Comparison of ENCODE assay signal across 9 cellular contexts in the genomic region with DNA sequence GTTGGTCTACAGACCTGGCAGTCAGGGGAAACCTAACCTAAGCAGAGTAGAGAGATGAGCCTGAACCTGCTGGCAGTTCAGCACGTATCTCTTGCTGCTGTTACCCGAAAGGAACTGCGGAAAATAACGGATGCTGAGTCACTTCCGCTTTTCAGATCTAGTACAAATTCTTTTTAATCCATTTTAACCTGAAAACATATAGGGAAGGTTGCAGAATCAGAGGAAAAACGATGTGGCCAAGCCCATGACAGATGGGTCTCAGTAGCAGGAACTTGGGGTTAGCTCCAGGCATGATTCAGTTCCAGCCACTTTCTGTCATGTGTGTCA.
DNase-seq lines count a peak whose midpoint lies in the region; ATAC-seq, FAIRE-seq and TF ChIP-seq lines count a peak whose summit lies in the region.
"Had no signal": no experiment of that assay in that cellular context is flagged by ENCODE, and none has a peak within 500 bp of the region (broad histone marks: within the 10 kb centered on the region; RNA-seq: fewer than 3 reads in every experiment).

No MANE protein-coding gene starts in this region.

- H3K27ac ChIP-seq in GM23338 (ENCODE audit: low read depth) = no peak overlapping the region
- H3K27ac ChIP-seq in thyroid gland = no peak overlapping the region
- H3K27ac ChIP-seq in pancreas = no peak overlapping the region
- no peak overlapping the region for H3K27ac ChIP-seq in transverse colon

- peak overlapping the region; percentile 87; the same call in 1 of the 2 replicates for H2AFZ ChIP-seq in GM23338

- H3K9me3 Mint-ChIP-seq in GM23338 = no peaks in the 10 kb centered on the region; the same call in 1 of the 3 replicates

- no peak for TF ChIP-seq CTCF in GM23338 (conservative IDR thresholded peaks at IDR 0.05; ENCODE audit: low read depth in 2 of 2)
- no peak for TF ChIP-seq CTCF in thyroid gland (IDR thresholded peaks at IDR 0.05)
- no peak for TF ChIP-seq CTCF in pancreas (IDR thresholded peaks at IDR 0.05)
- TF ChIP-seq CTCF in transverse colon (IDR thresholded peaks at IDR 0.05) = no peak

- H3K4me1 ChIP-seq in GM23338 (ENCODE audit: insufficient read depth) = no peaks in the 10 kb centered on the region
- H3K4me1 ChIP-seq in thyroid gland = no peaks in the 10 kb centered on the region
- H3K4me1 ChIP-seq in pancreas = no peaks in the 10 kb centered on the region
- no peaks in the 10 kb centered on the region for H3K4me1 ChIP-seq in transverse colon

- TF ChIP-seq EP300 in transverse colon (IDR thresholded peaks at IDR 0.05; ENCODE audit: low read depth) = no peak

- H3K79me2 ChIP-seq in GM23338 (replicated peaks; ENCODE audit: insufficient read depth) = no peaks in the 10 kb centered on the region

- H3K36me3 Mint-ChIP-seq in GM23338 (ENCODE audit: low read depth) = no peaks in the 10 kb centered on the region; the same call in 2 of the 3 replicates

- no peaks in the 10 kb centered on the region for H4K20me1 ChIP-seq in GM23338 (replicated peaks; ENCODE audit: insufficient read depth)

- H3K27me3 Mint-ChIP-seq in GM23338 (ENCODE audit: insufficient read depth, low read depth, poor library complexity) = no peaks in the 10 kb centered on the region

- no peak overlapping the region for H3K4me2 ChIP-seq in GM23338

- no peaks in the 10 kb centered on the region for H3K4me1 Mint-ChIP-seq in GM23338

- no peaks in the 10 kb centered on the region for H3F3A ChIP-seq in GM23338 (replicated peaks; ENCODE audit: low read depth)

- intact Hi-C loops in thyroid gland (cut with DNase I) (loop anchor here (10.0 kb wide), 1 partner anchor 65 kb away; no protein-coding TSS in a partner anchor), pancreas (cut with DNase I) (no loop called here), transverse colon (cut with DNase I; ENCODE audit: low total_unique reads) (no loop called here), posterior cingulate gyrus (cut with DNase I) (no loop called here)

- H3K9me3 ChIP-seq in thyroid gland (no peaks in the 10 kb centered on the region), pancreas (no peaks in the 10 kb centered on the region), transverse colon (no peaks in the 10 kb centered on the region)

- no peak overlapping the region for H3K4me3 Mint-ChIP-seq in GM23338

- ATAC-seq in GM23338 (no peak), pancreas (no peak)

- H3K4me3 ChIP-seq in GM23338 (no peak overlapping the region), thyroid gland (replicated peaks in 1 of 3) (no peak overlapping the region), pancreas (no peak overlapping the region), transverse colon (no peak overlapping the region)

- H3K27ac Mint-ChIP-seq in GM23338 = peak overlapping the region; percentile 32; the same call in 1 of the 2 replicates

- H3K36me3 ChIP-seq in GM23338 (ENCODE audit: insufficient read depth) (no peaks in the 10 kb centered on the region), thyroid gland (no peaks in the 10 kb centered on the region), pancreas (no peaks in the 10 kb centered on the region), transverse colon (no peaks in the 10 kb centered on the region)

- peak; percentile 19 for DNase-seq in Daoy (ENCODE audit: low read depth)
- no peak for DNase-seq in GM23338 (ENCODE audit: low spot score)
- DNase-seq in activated CD4-positive, CD25-positive, alpha-beta regulatory T cell treated with anti-CD3 and anti-CD28 coated beads, Interleukin-2, amount 50 U/mL, for 72 hours = peak; percentile 34
- peak; percentile 84 to 88 for DNase-seq in lung microvascular endothelial cell (ENCODE audit: low read depth in 2 of 2)
- no peak for DNase-seq in thyroid gland
- no peak for DNase-seq in pancreas
- no peak for DNase-seq in transverse colon
- no peak for DNase-seq in posterior cingulate gyrus

- in situ Hi-C loops in transverse colon (cut with MboI; ENCODE audit: low pct_ligation_motif_present in 1 of 4, low pct_unique_long_range_greater_than_20kb in 1 of 4, low sequenced_read_pairs in 3 of 4) = no loop called here

- H3K27me3 ChIP-seq in GM23338 (ENCODE audit: insufficient read depth) (no peaks in the 10 kb centered on the region), thyroid gland (no peaks in the 10 kb centered on the region), pancreas (no peaks in the 10 kb centered on the region), transverse colon (no peaks in the 10 kb centered on the region)

- FAIRE-seq in pancreas (lab: Jason Lieb, UNC) = no peak
- FAIRE-seq: colon had no signal

- 80 to 81% methylated on average over 6 of the region's 6 CpGs for WGBS in thyroid gland, 2 donors
- 57 to 68% methylated on average over 6 of the region's 6 CpGs for WGBS in pancreas, 2 donors
- WGBS in transverse colon (ENCODE audit: low coverage in 1 of 2), 2 donors = 40 to 62% methylated on average over 1 to 6 of the region's 6 CpGs

- TF ChIP-seq POLR2A in thyroid gland (IDR thresholded peaks at IDR 0.05) = no peak
- TF ChIP-seq POLR2A in transverse colon (IDR thresholded peaks at IDR 0.05) = no peak

- H3K9me2 ChIP-seq in GM23338 (ENCODE audit: insufficient read depth) = peaks cover 16% of the 10 kb centered on the region; the same call in 1 of the 2 replicates

TF ChIP-seq in GM23338, 12 proteins besides CTCF, POLR2A, EP300 and RAD21 (continues in another document):
- TF ChIP-seq CREB1 (CRISPR knock-in tag; IDR thresholded peaks at IDR 0.05; ENCODE audit: low read depth) (no peak), REST (IDR thresholded peaks at IDR 0.05; ENCODE audit: unreplicated experiment) (no peak), EZH2 (IDR thresholded peaks at IDR 0.05; ENCODE audit: low read depth, unreplicated experiment) (no peak), ZNF331 (CRISPR knock-in tag; IDR thresholded peaks at IDR 0.05; ENCODE audit: low read depth) (no peak), POLR2AphosphoS5 (IDR thresholded peaks at IDR 0.05; ENCODE audit: low read depth) (no peak), JUNB (IDR thresholded peaks at IDR 0.05; ENCODE audit: unreplicated experiment) (no peak), ZNF114 (CRISPR knock-in tag; IDR thresholded peaks at IDR 0.05) (no peak)

Comparison
In these comparisons a context has a peak if more than half of its experiments do, and no peak if none do; other contexts are left out.
1. DNase-seq: peak in Daoy (single experiment), activated CD4-positive, CD25-positive, alpha-beta regulatory T cell treated with anti-CD3 and anti-CD28 coated beads, Interleukin-2, amount 50 U/mL, for 72 hours (single experiment) and lung microvascular endothelial cell (2 of 2); none in GM23338 (single experiment), thyroid gland (0 of 2), pancreas (0 of 6), transverse colon (single experiment) and posterior cingulate gyrus (0 of 10).